5 cellular contexts compared by ENCODE assay signal in genomic region chr4:109134921-109135320, GRCh38.
"Had no signal": no experiment of that assay in that cellular context is flagged by ENCODE, and none has a peak within 500 bp of the region (broad histone marks: within the 10 kb centered on the region; RNA-seq: fewer than 3 reads in every experiment).

No MANE protein-coding gene starts in this region.

- H3K9me3 Mint-ChIP-seq: GM23338 had no signal

- DNase-seq: H9, HCEC 1CT, IMR-90, KBM-7 had no signal

- H3K27ac Mint-ChIP-seq: GM23338, H9 had no signal

- H3K4me3 ChIP-seq: GM23338 had no signal

- H3K4me3 Mint-ChIP-seq: GM23338, H9 had no signal
